ENCODE assay signal across 14 cellular contexts in genomic region chr15:48896775-48897143, GRCh38. TPM values are rescaled to one million over a fixed set of nuclear protein-coding genes. Genes with fewer than 3 reads are reported as not detected.
A peak's percentile ranks its signal among the peaks of the same experiment; 100 is the strongest.
DNase-seq lines count a peak whose midpoint lies in the region; ATAC-seq and TF ChIP-seq lines count a peak whose summit lies in the region.
"Had no signal": no experiment of that assay in that cellular context is flagged by ENCODE, and none has a peak within 500 bp of the region (broad histone marks: within the 10 kb centered on the region; RNA-seq: fewer than 3 reads in every experiment).

No MANE protein-coding gene starts in this region.

- H2AFZ ChIP-seq in trophoblast cell (ENCODE audit: insufficient read depth, low read length, poor library complexity): no peak overlapping the region

- H3K4me2 ChIP-seq in trophoblast cell (ENCODE audit: low read length): no peak overlapping the region

- H4K8ac ChIP-seq in trophoblast cell (ENCODE audit: low read depth, low read length): peak overlapping the region; percentile 43

- H2AK5ac ChIP-seq in trophoblast cell (ENCODE audit: low read length): no peak overlapping the region

- H3K36me3 ChIP-seq in trophoblast cell (ENCODE audit: control insufficient read depth in 1 of 2, insufficient read depth in 2 of 2, low read length in 2 of 2): no peaks in the 10 kb centered on the region
- H3K36me3 ChIP-seq: prostate gland had no signal

- H3K18ac ChIP-seq in trophoblast cell (ENCODE audit: low read length): no peak overlapping the region

- H2BK12ac ChIP-seq in trophoblast cell (ENCODE audit: low read length): no peak overlapping the region

- ATAC-seq in Right ventricle myocardium inferior: peak; percentile 64
- no peak for ATAC-seq in HG02759 (IDR thresholded peaks at IDR 0.05; ENCODE audit: unreplicated experiment)

- intact Hi-C loops in Right ventricle myocardium inferior (cut with DNase I) (no loop called here), cardiac septum (cut with DNase I) (no loop called here)

- H3K4me1 ChIP-seq in trophoblast cell (ENCODE audit: control insufficient read depth in 1 of 2, insufficient read depth in 2 of 2, low read length in 2 of 2): peaks cover 0 to 5% of the 10 kb centered on the region in 2 experiments
- H3K4me1 ChIP-seq: prostate gland had no signal

- H3K23ac ChIP-seq in trophoblast cell (ENCODE audit: low read length): no peak overlapping the region

- no peak for TF ChIP-seq CTCF in fibroblast of villous mesenchyme (IDR thresholded peaks at IDR 0.05; ENCODE audit: insufficient read depth, low read depth, low read length)

- H3K79me2 ChIP-seq in trophoblast cell (ENCODE audit: control insufficient read depth, insufficient read depth, low read length, poor library complexity): no peaks in the 10 kb centered on the region

- no CpG with 5 or more reads among the region's 5 CpGs for WGBS in trophoblast cell (ENCODE audit: extremely low coverage, insufficient coverage, insufficient read length)

- H3K4ac ChIP-seq in trophoblast cell (ENCODE audit: low read depth, low read length): no peak overlapping the region

- peak overlapping the region; percentile 35 for H3K4me3 ChIP-seq in fibroblast of villous mesenchyme (ENCODE audit: low read depth, low read length)
- H3K4me3 ChIP-seq in trophoblast cell (ENCODE audit: low read depth, low read length): no peak overlapping the region
- H3K4me3 ChIP-seq: prostate gland had no signal

- no peaks in the 10 kb centered on the region for H3K27me3 ChIP-seq in trophoblast cell (ENCODE audit: insufficient read depth, low read length)

- no peaks in the 10 kb centered on the region for H3K9me3 ChIP-seq in trophoblast cell (ENCODE audit: insufficient read depth, low read depth, low read length)
- H3K9me3 ChIP-seq: prostate gland had no signal

- no peak overlapping the region for H3K9ac ChIP-seq in trophoblast cell (ENCODE audit: low read length)

- no peak overlapping the region for H4K12ac ChIP-seq in trophoblast cell (ENCODE audit: low read depth, low read length)

- H3K79me1 ChIP-seq in trophoblast cell (ENCODE audit: low read length): no peaks in the 10 kb centered on the region

- DNase-seq in Right ventricle myocardium inferior (ENCODE audit: missing footprints): no peak
- no peak for DNase-seq in cardiac septum (ENCODE audit: low spot score)
- no peak for DNase-seq in fibroblast of villous mesenchyme (ENCODE audit: low read depth)
- DNase-seq in trophoblast cell: no peak
- DNase-seq in DMS153 treated with DMSO at 0.1 percent for 48 hours (lab: John Stamatoyannopoulos, UW; ENCODE audit: unreplicated experiment): no peak
- no peak for DNase-seq in NCI-H2196 (lab: John Stamatoyannopoulos, UW; ENCODE audit: unreplicated experiment)
- no peak for DNase-seq in MV-4-11 (lab: John Stamatoyannopoulos, UW)
- DNase-seq: amniotic stem cell, left cardiac atrium, NCI-H2081 treated with DMSO at 0.1 percent for 48 hours, T1000 had no signal

- no peak overlapping the region for H3K14ac ChIP-seq in trophoblast cell (ENCODE audit: low read length)

- H2BK120ac ChIP-seq in trophoblast cell (ENCODE audit: insufficient read depth, low read length, poor library complexity): no peak overlapping the region

- no peak overlapping the region for H3K27ac ChIP-seq in trophoblast cell (ENCODE audit: low read depth, low read length)
- H3K27ac ChIP-seq: epithelial cell of prostate, prostate gland had no signal

- H4K91ac ChIP-seq in trophoblast cell (ENCODE audit: low read depth, low read length): no peak overlapping the region

- no peak overlapping the region for H2BK5ac ChIP-seq in trophoblast cell (ENCODE audit: low read depth, low read length, poor library complexity)

RNA-seq across cellular contexts. Expression of gene EID1, which starts 18.8 kb away (rescaled TPM):
- 201 TPM for total RNA-seq in Right ventricle myocardium inferior
- 201 TPM for total RNA-seq in cardiac septum
- 191 and 224 TPM in 2 replicates for total RNA-seq in fibroblast of villous mesenchyme
- polyA plus RNA-seq in trophoblast cell (2013): 78.6 and 80.1 TPM in 2 replicates
